Comparison of ENCODE assay signal across 1 cellular context in genomic region chr6:558959-559358, GRCh38.
TF ChIP-seq lines count a peak whose summit lies in the region.

No MANE protein-coding gene starts in this region.

TF ChIP-seq in SK-N-SH treated with all-trans-retinoic acid at 6 μM for 48 hours, 23 proteins besides CTCF, POLR2A, EP300 and RAD21 (continued from another document):
- TF ChIP-seq TSHZ2 (CRISPR knock-in tag; IDR thresholded peaks at IDR 0.05) (no peak), OSR1 (CRISPR knock-in tag; IDR thresholded peaks at IDR 0.05) (no peak), CSDC2 (CRISPR knock-in tag; IDR thresholded peaks at IDR 0.05) (no peak), GLIS3 (CRISPR knock-in tag; IDR thresholded peaks at IDR 0.05) (no peak), SNAI2 (CRISPR knock-in tag; IDR thresholded peaks at IDR 0.05) (no peak), PATZ1 (CRISPR knock-in tag; IDR thresholded peaks at IDR 0.05; ENCODE audit: borderline replicate concordance) (no peak), POU6F1 (CRISPR knock-in tag; IDR thresholded peaks at IDR 0.05; ENCODE audit: borderline replicate concordance, low read depth) (no peak), ZC3H10 (CRISPR knock-in tag; IDR thresholded peaks at IDR 0.05) (no peak), RARB (CRISPR knock-in tag; IDR thresholded peaks at IDR 0.05) (no peak), TCF4 (CRISPR knock-in tag; IDR thresholded peaks at IDR 0.05; ENCODE audit: borderline replicate concordance) (no peak), ESRRG (CRISPR knock-in tag; IDR thresholded peaks at IDR 0.05) (no peak)
